Comparison of ENCODE assay signal across 8 cellular contexts in the genomic region with DNA sequence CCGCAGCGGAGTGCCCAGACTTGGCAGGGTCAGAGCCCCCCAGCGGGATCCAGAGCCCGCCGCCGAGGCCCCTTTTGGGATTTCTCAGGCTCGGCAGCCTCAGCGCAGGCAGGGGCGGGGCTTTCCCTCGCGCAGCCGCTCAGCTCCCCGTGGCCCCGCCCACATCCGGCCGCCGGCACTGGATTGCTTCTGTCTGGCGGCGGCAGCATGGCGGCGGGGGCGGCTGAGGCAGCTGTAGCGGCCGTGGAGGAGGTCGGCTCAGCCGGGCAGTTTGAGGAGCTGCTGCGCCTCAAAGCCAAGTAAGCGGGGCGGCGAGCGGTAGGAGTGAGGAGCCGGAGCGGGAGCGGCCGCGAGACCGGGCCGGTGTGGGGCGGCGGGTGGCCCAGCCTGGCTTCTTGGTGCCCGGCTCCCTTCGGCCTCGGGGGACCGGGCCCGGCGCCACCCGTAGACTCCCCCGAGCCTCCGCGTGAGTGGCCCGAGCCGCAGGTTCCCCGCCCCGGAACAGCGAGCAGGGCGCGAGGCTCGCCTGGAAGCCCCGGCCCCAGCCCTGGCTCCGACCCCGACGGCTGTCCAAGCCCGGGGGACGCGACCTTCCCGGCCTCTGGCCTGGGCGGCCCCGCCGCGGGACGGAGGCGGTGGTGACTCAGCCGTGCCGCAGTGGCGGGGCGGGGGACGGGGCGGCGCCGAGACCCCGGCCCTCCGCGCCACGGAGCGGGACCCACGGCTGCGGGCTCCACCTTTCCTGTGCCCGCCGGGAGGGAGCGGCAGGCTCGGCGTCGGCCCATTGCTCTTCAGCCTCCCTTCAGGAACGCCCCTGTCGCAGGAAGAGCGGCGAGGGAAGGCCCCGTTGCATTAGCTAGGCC. TPM values are rescaled to one million over a fixed set of nuclear protein-coding genes. Genes with fewer than 3 reads are reported as not detected.
DNase-seq lines count a peak whose midpoint lies in the region; ATAC-seq and TF ChIP-seq lines count a peak whose summit lies in the region.

Gene GLRX3 (plus strand): TSS at position 178 of the 863 bp plus-strand sequence. CDS start 30 bp downstream, at position 208.

- H3K27me3 Mint-ChIP-seq in activated CD4-positive, alpha-beta T cell treated with anti-CD3 and anti-CD28 coated beads for 36 hours: peaks cover 2% of the 10 kb centered on the region
- H3K27me3 Mint-ChIP-seq in chondrocyte (ENCODE audit: low read depth): no peaks in the 10 kb centered on the region

- DNase-seq in AG08395 (ENCODE audit: low spot score) (peak; percentile 96), NCI-H345 treated with DMSO at 0.1 percent for 48 hours (lab: John Stamatoyannopoulos, UW; ENCODE audit: unreplicated experiment) (peak; percentile 63), chondrocyte (ENCODE audit: low spot score) (peak; percentile 96), kidney glomerular epithelial cell (lab: John Stamatoyannopoulos, UW) (peak; percentile 82)
- peak; percentile 95 for DNase-seq in activated CD4-positive, alpha-beta T cell treated with anti-CD3 and anti-CD28 coated beads for 36 hours
- DNase-seq in stimulated activated CD4-positive, alpha-beta T cell treated with anti-CD3 and anti-CD28 coated beads, Interleukin-1b, Interleukin-23, amount 100 ng/mL, for 1 hour (ENCODE audit: low read depth in 2 of 2): peak; percentile 59 to 86

- CTCF ChIA-PET in activated CD4-positive, alpha-beta T cell treated with anti-CD3 and anti-CD28 coated beads for 36 hours (lab: Charles Lee): interaction anchor here (0.6 to 4.1 kb wide), 4 partner anchors 9 to 26 kb away, joined by 3 to 39 read pairs (median 4); partner anchors contain the start of gene C10orf143

- intact Hi-C loops in activated CD4-positive, alpha-beta T cell treated with anti-CD3 and anti-CD28 coated beads for 36 hours (cut with DNase I, micrococcal nuclease): loop anchor here (1.0 to 10.0 kb wide), 8 partner anchors 25 to 1102 kb away; partner anchors contain the start of genes MGMT (in 2 of the 2) and C10orf143 (in 1 of the 2)

- peak within 1 kb of the TSS; percentile 82 for H3K27ac Mint-ChIP-seq in activated CD4-positive, alpha-beta T cell treated with anti-CD3 and anti-CD28 coated beads for 36 hours
- H3K27ac Mint-ChIP-seq in chondrocyte (ENCODE audit: unreplicated experiment): peak within 1 kb of the TSS; percentile 96

- POLR2A ChIA-PET in activated CD4-positive, alpha-beta T cell treated with anti-CD3 and anti-CD28 coated beads for 36 hours (lab: Charles Lee): interaction anchor here (0.7 to 1.9 kb wide), 4 partner anchors 13 to 165 kb away, joined by 3 to 39 read pairs (median 4); partner anchors contain the start of gene C10orf143

- ATAC-seq in GM18867 (IDR thresholded peaks at IDR 0.05; ENCODE audit: unreplicated experiment) (peak; percentile 89), HG03097 (IDR thresholded peaks at IDR 0.05; ENCODE audit: low FRiP score, unreplicated experiment) (peak; percentile 77)
- ATAC-seq in activated CD4-positive, alpha-beta T cell treated with anti-CD3 and anti-CD28 coated beads for 36 hours: peak; percentile 82

- H3K4me1 Mint-ChIP-seq in activated CD4-positive, alpha-beta T cell treated with anti-CD3 and anti-CD28 coated beads for 36 hours: peaks cover 41% of the 10 kb centered on the region
- peaks cover 30% of the 10 kb centered on the region for H3K4me1 Mint-ChIP-seq in chondrocyte (ENCODE audit: low read depth)

- H3K36me3 Mint-ChIP-seq in activated CD4-positive, alpha-beta T cell treated with anti-CD3 and anti-CD28 coated beads for 36 hours (ENCODE audit: low read depth): peaks cover 20% of the 10 kb centered on the region
- H3K36me3 Mint-ChIP-seq in chondrocyte (ENCODE audit: low read depth): peaks cover 4% of the 10 kb centered on the region

- TF ChIP-seq CTCF in chondrocyte (IDR thresholded peaks at IDR 0.05): peak; percentile 7

- peak within 1 kb of the TSS; percentile 84 for H3K4me3 Mint-ChIP-seq in activated CD4-positive, alpha-beta T cell treated with anti-CD3 and anti-CD28 coated beads for 36 hours
- H3K4me3 Mint-ChIP-seq in chondrocyte (ENCODE audit: unreplicated experiment): peak within 1 kb of the TSS; percentile 86

- no peaks in the 10 kb centered on the region for H3K9me3 Mint-ChIP-seq in activated CD4-positive, alpha-beta T cell treated with anti-CD3 and anti-CD28 coated beads for 36 hours (ENCODE audit: low read depth)
- H3K9me3 Mint-ChIP-seq in chondrocyte (ENCODE audit: low read depth): no peaks in the 10 kb centered on the region

RNA-seq across cellular contexts. Expression of gene GLRX3, which starts in this region (rescaled TPM):
- 100 to 1,000 TPM; 117 to 123 TPM for total RNA-seq in activated CD4-positive, alpha-beta T cell treated with anti-CD3 and anti-CD28 coated beads for 36 hours
- total RNA-seq in chondrocyte: 57.5 to 75.0 TPM (median 60.5 TPM) in 3 replicates

Comparison
In these comparisons a context has a peak if more than half of its experiments do, and no peak if none do; other contexts are left out.
1. Peak in every context shown above with its lines: DNase-seq and ATAC-seq.